In the genomic region with DNA sequence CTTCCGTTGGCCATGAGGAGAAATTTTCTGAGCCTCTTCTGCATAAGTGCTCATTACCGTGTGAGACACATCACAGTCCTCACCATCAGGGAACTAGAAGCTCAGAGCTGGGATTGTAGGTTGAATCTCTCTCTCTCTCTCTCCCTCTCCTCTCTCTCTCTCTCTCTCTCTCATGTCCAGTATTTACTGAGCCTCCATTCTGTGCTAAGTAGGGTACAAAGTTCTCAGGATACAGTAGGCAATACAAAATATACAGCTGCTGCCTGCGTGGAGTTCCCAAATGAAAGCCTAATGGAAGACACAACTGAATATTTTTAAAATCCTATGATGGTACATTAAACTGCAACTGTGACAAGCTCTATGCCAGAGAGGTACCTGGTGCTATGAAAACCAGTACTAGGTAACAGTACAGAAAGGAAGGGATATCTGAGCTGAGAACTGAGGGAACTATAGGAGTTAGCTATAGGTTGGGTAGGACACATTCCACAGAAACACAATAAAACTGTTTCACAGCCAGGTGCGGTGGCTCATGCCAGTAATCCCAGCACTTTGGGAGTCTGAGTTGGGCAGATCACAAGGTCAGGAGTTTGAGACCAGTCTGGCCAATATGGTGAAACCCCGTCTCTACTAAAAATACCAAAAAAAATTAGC, we compare ENCODE assay signal across 35 cellular contexts. TPM values are rescaled to one million over a fixed set of nuclear protein-coding genes. Genes with fewer than 3 reads are reported as not detected.
"Had no signal": no experiment of that assay in that cellular context is flagged by ENCODE, and none has a peak within 500 bp of the region (broad histone marks: within the 10 kb centered on the region; RNA-seq: fewer than 3 reads in every experiment).

No MANE protein-coding gene starts in this region.

- H3K9me3 ChIP-seq: ascending aorta had no signal

- DNase-seq: activated B cell treated with CpG ODN at 0.5 μM for 24 hours; activated CD4-positive, alpha-beta T cell treated with anti-CD3 and anti-CD28 coated beads for 48 hours; activated CD4-positive, alpha-beta T cell treated with anti-CD3 and anti-CD28 coated beads, Interleukin-2, amount 50 U/mL, for 4 hours; activated CD4-positive, CD25-positive, alpha-beta regulatory T cell treated with anti-CD3 and anti-CD28 coated beads, Interleukin-2, amount 50 U/mL, for 72 hours; activated CD8-positive, alpha-beta T cell treated with anti-CD3 and anti-CD28 coated beads for 36 hours; activated gamma-delta T cell; activated naive CD4-positive, alpha-beta T cell treated with Interleukin-2 at 50 U/mL for 16 hours; activated naive CD8-positive, alpha-beta T cell treated with anti-CD3 and anti-CD28 coated beads, Interleukin-2, amount 10 ng/mL, durations not matched to agents 7 days and 5 days; activated T-cell treated with anti-CD3 and anti-CD28 coated beads, Interleukin-2, amount 50 U/mL, for 1 hour; activated T-cell treated with anti-CD3 and anti-CD28 coated beads, Interleukin-2, amount 50 U/mL, for 72 hours; amygdala; MM.1S; MV-4-11; NCI-H1092; NCI-H1436 treated with DMSO at 0.1 percent for 48 hours; NCI-H1694 treated with DMSO at 0.1 percent for 48 hours; NCI-H2029; NCI-H345; NCI-H524 treated with DMSO at 0.1 percent for 48 hours; NCI-H748 treated with DMSO at 0.1 percent for 48 hours; NK-92 treated with Interleukin-12 subunit alpha and Interleukin-12 subunit beta, amount 100 ng/mL, for 24 hours; SIG-M5; T-helper 1 cell; T-helper 2 cell; T-helper 9 cell had no signal

- H3K4me1 ChIP-seq: ascending aorta had no signal

- H3K4me3 ChIP-seq: ascending aorta, cardiac muscle cell, PC-9 had no signal

- ATAC-seq: activated CD8-positive, alpha-beta T cell treated with anti-CD3 and anti-CD28 coated beads for 36 hours; activated T-cell treated with anti-CD3 and anti-CD28 coated beads, Interleukin-2, amount 50 U/mL, for 72 hours; activated T-helper 17 cell treated with anti-CD3 and anti-CD28 coated beads, Interleukin-2, amount 50 U/mL, for 72 hours; Right ventricle myocardium inferior; SK-N-SH treated with all-trans-retinoic acid at 6 μM for 48 hours had no signal

- H3K36me3 ChIP-seq: ascending aorta, cardiac muscle cell had no signal

RNA-seq across cellular contexts. Expression of gene PRG2, which starts 9.6 kb away (rescaled TPM):
- total RNA-seq: ascending aorta, cardiac muscle cell, LHCN-M2, NCI-H460, PC-9, Right ventricle myocardium inferior, SK-MEL-5 had no signal

RNA-seq across cellular contexts. Expression of gene PRG3, which starts 19.1 kb away (rescaled TPM):
- total RNA-seq: activated B cell treated with CpG ODN at 0.5 μM for 24 hours; activated CD8-positive, alpha-beta memory T cell treated with anti-CD3 and anti-CD28 coated beads for 36 hours; activated CD8-positive, alpha-beta T cell treated with anti-CD3 and anti-CD28 coated beads for 36 hours; activated naive CD8-positive, alpha-beta T cell treated with anti-CD3 and anti-CD28 coated beads, Interleukin-2, amount 10 ng/mL, durations not matched to agents 7 days and 5 days; activated T-cell treated with anti-CD3 and anti-CD28 coated beads, Interleukin-2, amount 50 U/mL, for 72 hours; activated T-helper 17 cell treated with anti-CD3 and anti-CD28 coated beads, Interleukin-2, amount 50 U/mL, for 72 hours; ascending aorta; cardiac muscle cell; LHCN-M2; NCI-H460; PC-9; Right ventricle myocardium inferior; SK-MEL-5 had no signal

RNA-seq across cellular contexts. Expression of gene SLC43A3, which starts 26.9 kb away (rescaled TPM):
- total RNA-seq: NCI-H460 had no signal
